ENCODE assay signal across 23 cellular contexts in the genomic region with DNA sequence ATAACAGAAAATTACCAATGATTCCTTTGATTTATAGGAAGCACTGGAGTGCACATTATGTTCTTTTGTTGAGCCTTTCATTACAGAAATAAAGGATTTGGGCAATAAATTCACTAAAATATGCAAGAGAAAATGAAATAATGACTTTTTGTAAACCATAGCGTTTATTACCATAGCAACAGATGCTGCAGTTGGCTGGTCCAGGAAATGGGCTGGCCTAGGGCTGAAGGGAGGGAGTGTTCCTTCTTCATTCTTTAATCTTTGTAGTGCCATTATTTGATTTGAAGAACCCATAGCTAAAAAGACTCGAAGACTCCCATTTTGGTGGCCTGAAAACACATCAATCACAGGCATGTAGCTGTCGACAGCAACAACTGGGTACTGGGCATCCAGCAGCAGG.
"Had no signal": no experiment of that assay in that cellular context is flagged by ENCODE, and none has a peak within 500 bp of the region (broad histone marks: within the 10 kb centered on the region; RNA-seq: fewer than 3 reads in every experiment).

No MANE protein-coding gene starts in this region.

- DNase-seq: dermis blood vessel endothelial cell; dorsolateral prefrontal cortex; effector CD4-positive, alpha-beta T cell; effector memory CD4-positive, alpha-beta T cell; foreskin keratinocyte; heart left ventricle; hypothalamus; left cardiac atrium; left lung; left ventricle myocardium superior; lower lobe of right lung; mesenchymal stem cell; mucosa of descending colon; naive B cell had no signal

- H2AFZ ChIP-seq: hepatocyte had no signal

- H3K9me3 ChIP-seq: esophagus muscularis mucosa, gastroesophageal sphincter, heart left ventricle, left lung, lower lobe of right lung, mucosa of descending colon had no signal

- FAIRE-seq: endothelial cell of umbilical vein, frontal cortex, islet of Langerhans, keratinocyte had no signal

- H3K9me3 Mint-ChIP-seq: mesothelial cell of epicardium, naive B cell had no signal

- H3K4me3 ChIP-seq: coronary artery, dorsolateral prefrontal cortex, esophagus muscularis mucosa, gastroesophageal sphincter, heart left ventricle, hepatocyte, left lung, lower lobe of right lung, mucosa of descending colon had no signal

- H3K27me3 ChIP-seq: dorsolateral prefrontal cortex, esophagus muscularis mucosa, foreskin keratinocyte, gastroesophageal sphincter, heart left ventricle, hepatocyte, left lung had no signal

- H3K4me1 ChIP-seq: esophagus muscularis mucosa, foreskin keratinocyte, gastroesophageal sphincter, heart left ventricle, left lung, lower lobe of right lung had no signal

- H3K79me2 ChIP-seq: hepatocyte had no signal

- H3K27ac ChIP-seq: coronary artery, dorsolateral prefrontal cortex, esophagus muscularis mucosa, foreskin keratinocyte, gastroesophageal sphincter, heart left ventricle, hepatocyte, left lung, lower lobe of right lung had no signal

- ATAC-seq: foreskin keratinocyte, gastroesophageal sphincter, heart left ventricle, left cardiac atrium, left lung, left ventricle myocardium superior, lower lobe of right lung, mucosa of descending colon had no signal

- H3K4me1 Mint-ChIP-seq: mesothelial cell of epicardium had no signal

- H3K4me3 Mint-ChIP-seq: mesothelial cell of epicardium, naive B cell had no signal

- H3K27me3 Mint-ChIP-seq: naive B cell had no signal

- H3K4me2 ChIP-seq: hepatocyte had no signal

- H3K27ac Mint-ChIP-seq: mesothelial cell of epicardium had no signal
